In the genomic region with DNA sequence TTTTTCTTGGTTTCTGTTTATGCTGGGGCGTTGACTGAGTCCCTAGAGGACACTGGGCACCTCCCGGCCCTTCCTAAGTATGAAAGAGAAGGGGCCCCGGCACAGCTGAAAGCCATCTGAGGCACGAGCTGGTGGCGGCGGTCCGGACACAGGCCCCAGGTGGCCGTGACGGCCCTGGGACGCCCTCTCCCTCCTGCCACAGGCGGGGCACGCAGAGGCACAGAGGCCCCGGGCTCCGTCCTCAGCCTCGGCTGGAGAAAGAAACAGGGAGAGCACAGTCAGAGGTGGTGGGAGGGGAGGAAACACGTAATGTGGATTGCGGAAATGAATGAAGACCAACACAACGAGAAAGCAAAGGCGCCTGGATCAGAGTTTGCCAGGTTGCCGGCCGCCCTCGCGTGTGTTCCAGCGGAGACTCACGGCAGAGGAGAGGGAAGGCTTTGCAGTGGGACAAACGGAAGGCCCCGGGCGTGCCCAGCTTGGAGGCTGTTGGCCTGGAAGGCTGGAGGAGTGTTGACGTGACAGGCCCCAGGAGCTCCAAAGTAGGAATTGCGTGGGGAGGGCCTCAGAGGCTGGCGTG, we compare ENCODE assay signal across 1 cellular context.
TF ChIP-seq lines count a peak whose summit lies in the region.

No MANE protein-coding gene starts in this region.

TF ChIP-seq in WTC11, 78 proteins besides CTCF, POLR2A, EP300 and RAD21:
- TF ChIP-seq ZBTB43 (CRISPR knock-in tag; IDR thresholded peaks at IDR 0.05): no peak
- TF ChIP-seq TP53 (CRISPR knock-in tag; IDR thresholded peaks at IDR 0.05): no peak
- TF ChIP-seq, protein P1, sequence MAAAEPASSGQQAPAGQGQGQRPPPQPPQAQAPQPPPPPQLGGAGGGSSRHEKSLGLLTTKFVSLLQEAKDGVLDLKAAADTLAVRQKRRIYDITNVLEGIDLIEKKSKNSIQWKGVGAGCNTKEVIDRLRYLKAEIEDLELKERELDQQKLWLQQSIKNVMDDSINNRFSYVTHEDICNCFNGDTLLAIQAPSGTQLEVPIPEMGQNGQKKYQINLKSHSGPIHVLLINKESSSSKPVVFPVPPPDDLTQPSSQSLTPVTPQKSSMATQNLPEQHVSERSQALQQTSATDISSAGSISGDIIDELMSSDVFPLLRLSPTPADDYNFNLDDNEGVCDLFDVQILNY (CRISPR knock-in tag; IDR thresholded peaks at IDR 0.05): no peak
- no peak for TF ChIP-seq ZBTB21 (CRISPR knock-in tag; IDR thresholded peaks at IDR 0.05; ENCODE audit: borderline replicate concordance)
- no peak for TF ChIP-seq ZNF281 (CRISPR knock-in tag; IDR thresholded peaks at IDR 0.05)
- TF ChIP-seq ZNF512 (CRISPR knock-in tag; IDR thresholded peaks at IDR 0.05; ENCODE audit: borderline replicate concordance): no peak
- TF ChIP-seq, protein P2, sequence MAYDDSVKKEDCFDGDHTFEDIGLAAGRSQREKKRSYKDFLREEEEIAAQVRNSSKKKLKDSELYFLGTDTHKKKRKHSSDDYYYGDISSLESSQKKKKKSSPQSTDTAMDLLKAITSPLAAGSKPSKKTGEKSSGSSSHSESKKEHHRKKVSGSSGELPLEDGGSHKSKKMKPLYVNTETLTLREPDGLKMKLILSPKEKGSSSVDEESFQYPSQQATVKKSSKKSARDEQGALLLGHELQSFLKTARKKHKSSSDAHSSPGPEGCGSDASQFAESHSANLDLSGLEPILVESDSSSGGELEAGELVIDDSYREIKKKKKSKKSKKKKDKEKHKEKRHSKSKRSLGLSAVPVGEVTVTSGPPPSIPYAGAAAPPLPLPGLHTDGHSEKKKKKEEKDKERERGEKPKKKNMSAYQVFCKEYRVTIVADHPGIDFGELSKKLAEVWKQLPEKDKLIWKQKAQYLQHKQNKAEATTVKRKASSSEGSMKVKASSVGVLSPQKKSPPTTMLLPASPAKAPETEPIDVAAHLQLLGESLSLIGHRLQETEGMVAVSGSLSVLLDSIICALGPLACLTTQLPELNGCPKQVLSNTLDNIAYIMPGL (CRISPR knock-in tag; IDR thresholded peaks at IDR 0.05): no peak
- no peak for TF ChIP-seq NFATC4 (CRISPR knock-in tag; IDR thresholded peaks at IDR 0.05)
- TF ChIP-seq, protein P3, sequence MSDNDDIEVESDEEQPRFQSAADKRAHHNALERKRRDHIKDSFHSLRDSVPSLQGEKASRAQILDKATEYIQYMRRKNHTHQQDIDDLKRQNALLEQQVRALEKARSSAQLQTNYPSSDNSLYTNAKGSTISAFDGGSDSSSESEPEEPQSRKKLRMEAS (CRISPR knock-in tag; IDR thresholded peaks at IDR 0.05): no peak
- no peak for TF ChIP-seq NFYB (CRISPR knock-in tag; conservative IDR thresholded peaks at IDR 0.05; ENCODE audit: low read depth)
- TF ChIP-seq, protein P4, sequence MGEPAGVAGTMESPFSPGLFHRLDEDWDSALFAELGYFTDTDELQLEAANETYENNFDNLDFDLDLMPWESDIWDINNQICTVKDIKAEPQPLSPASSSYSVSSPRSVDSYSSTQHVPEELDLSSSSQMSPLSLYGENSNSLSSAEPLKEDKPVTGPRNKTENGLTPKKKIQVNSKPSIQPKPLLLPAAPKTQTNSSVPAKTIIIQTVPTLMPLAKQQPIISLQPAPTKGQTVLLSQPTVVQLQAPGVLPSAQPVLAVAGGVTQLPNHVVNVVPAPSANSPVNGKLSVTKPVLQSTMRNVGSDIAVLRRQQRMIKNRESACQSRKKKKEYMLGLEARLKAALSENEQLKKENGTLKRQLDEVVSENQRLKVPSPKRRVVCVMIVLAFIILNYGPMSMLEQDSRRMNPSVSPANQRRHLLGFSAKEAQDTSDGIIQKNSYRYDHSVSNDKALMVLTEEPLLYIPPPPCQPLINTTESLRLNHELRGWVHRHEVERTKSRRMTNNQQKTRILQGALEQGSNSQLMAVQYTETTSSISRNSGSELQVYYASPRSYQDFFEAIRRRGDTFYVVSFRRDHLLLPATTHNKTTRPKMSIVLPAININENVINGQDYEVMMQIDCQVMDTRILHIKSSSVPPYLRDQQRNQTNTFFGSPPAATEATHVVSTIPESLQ (CRISPR knock-in tag; IDR thresholded peaks at IDR 0.05): no peak
- no peak for TF ChIP-seq ELF4 (CRISPR knock-in tag; IDR thresholded peaks at IDR 0.05; ENCODE audit: low read depth)
- TF ChIP-seq ZNF671 (CRISPR knock-in tag; IDR thresholded peaks at IDR 0.05): no peak
- TF ChIP-seq ZNF317 (CRISPR knock-in tag; IDR thresholded peaks at IDR 0.05; ENCODE audit: borderline replicate concordance, low read depth): no peak
- TF ChIP-seq ZNF263 (CRISPR knock-in tag; IDR thresholded peaks at IDR 0.05; ENCODE audit: low read depth): no peak
- no peak for TF ChIP-seq AR (CRISPR knock-in tag; IDR thresholded peaks at IDR 0.05)
- TF ChIP-seq NFE2L1 (CRISPR knock-in tag; IDR thresholded peaks at IDR 0.05): no peak
- TF ChIP-seq ZNF232 (CRISPR knock-in tag; IDR thresholded peaks at IDR 0.05): no peak
